Comparison of ENCODE assay signal across 1 cellular context in the genomic region with DNA sequence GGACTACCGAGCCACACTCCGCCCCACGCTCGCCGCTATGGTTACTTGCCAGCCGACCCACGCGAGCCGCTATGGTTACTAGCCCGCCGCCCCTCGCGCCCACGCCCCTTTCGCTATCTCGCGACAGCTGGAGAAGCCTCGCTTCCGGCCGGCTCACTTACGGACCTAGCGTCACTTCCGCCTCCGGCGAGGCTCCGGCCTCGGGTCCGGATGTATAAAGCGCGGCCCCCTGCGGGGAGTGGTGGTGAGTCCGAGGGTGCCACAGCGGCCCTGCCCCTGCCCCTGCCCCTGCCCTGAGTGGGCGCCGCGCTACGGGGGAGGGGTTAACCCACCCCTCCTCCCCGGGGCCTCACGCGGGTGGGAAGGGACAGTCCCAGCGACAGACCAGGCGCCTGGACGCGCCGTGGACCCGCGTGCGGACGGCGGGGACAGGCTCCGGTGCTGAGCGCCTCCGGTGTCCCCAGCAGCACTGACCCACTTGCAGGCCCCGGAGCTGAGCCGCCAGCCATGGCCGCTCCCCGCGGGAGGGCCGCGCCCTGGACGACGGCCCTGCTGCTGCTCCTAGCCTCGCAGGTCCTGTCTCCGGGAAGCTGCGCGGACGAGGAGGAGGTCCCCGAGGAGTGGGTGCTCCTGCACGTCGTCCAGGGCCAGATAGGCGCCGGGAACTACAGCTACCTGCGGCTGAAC.
A peak's percentile ranks its signal among the peaks of the same experiment; 100 is the strongest.
TF ChIP-seq lines count a peak whose summit lies in the region.

A gene (plus strand): TSS at position 174 of the 687 bp plus-strand sequence. CDS start 334 bp downstream, at position 508.
A gene (minus strand): TSS at position 77 of the 687 bp plus-strand sequence. CDS start 13,024 bp downstream, outside the sequence.

TF ChIP-seq in K562, 482 proteins besides CTCF, POLR2A, EP300 and RAD21 (continued from another document):
- TF ChIP-seq HDAC1 (IDR thresholded peaks at IDR 0.05): peak in 1 of 2 experiments; percentile 98; a peak in 1 of 4 replicates
- TF ChIP-seq SPI1 (IDR thresholded peaks at IDR 0.05; ENCODE audit: borderline replicate concordance, low read depth, low read length): peak; percentile 55; the same call in 1 of the 2 replicates
- TF ChIP-seq HCFC1 (IDR thresholded peaks at IDR 0.05; ENCODE audit: low read depth, low read length): peak; percentile 77
- TF ChIP-seq ZNF551 (CRISPR knock-in tag; IDR thresholded peaks at IDR 0.05): no peak
- no peak; the same call in 1 of the 2 replicates for TF ChIP-seq TOE1 (IDR thresholded peaks at IDR 0.05; ENCODE audit: borderline replicate concordance)
- TF ChIP-seq TOE1 (CRISPR knock-in tag; IDR thresholded peaks at IDR 0.05; ENCODE audit: borderline replicate concordance, low read depth): no peak
- TF ChIP-seq, protein P1, sequence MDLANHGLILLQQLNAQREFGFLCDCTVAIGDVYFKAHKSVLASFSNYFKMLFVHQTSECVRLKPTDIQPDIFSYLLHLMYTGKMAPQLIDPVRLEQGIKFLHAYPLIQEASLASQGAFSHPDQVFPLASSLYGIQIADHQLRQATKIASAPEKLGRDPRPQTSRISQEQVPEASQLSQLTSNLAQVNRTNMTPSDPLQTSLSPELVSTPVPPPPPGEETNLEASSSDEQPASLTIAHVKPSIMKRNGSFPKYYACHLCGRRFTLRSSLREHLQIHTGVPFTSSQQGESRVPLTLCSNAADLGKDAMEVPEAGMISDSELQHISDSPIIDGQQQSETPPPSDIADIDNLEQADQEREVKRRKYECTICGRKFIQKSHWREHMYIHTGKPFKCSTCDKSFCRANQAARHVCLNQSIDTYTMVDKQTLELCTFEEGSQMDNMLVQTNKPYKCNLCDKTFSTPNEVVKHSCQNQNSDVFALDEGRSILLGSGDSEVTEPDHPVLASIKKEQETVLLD (IDR thresholded peaks at IDR 0.05): peak; percentile 43; the same call in 1 of the 2 replicates
- 0 out of 2 replicates have a peak, but pooled peaks have one; percentile 48 for TF ChIP-seq NCOA1 (IDR thresholded peaks at IDR 0.05; ENCODE audit: low read depth)
- peak; percentile 88; the same call in 1 of the 2 replicates for TF ChIP-seq SP1 (CRISPR knock-in tag; IDR thresholded peaks at IDR 0.05)
- TF ChIP-seq, protein P2, sequence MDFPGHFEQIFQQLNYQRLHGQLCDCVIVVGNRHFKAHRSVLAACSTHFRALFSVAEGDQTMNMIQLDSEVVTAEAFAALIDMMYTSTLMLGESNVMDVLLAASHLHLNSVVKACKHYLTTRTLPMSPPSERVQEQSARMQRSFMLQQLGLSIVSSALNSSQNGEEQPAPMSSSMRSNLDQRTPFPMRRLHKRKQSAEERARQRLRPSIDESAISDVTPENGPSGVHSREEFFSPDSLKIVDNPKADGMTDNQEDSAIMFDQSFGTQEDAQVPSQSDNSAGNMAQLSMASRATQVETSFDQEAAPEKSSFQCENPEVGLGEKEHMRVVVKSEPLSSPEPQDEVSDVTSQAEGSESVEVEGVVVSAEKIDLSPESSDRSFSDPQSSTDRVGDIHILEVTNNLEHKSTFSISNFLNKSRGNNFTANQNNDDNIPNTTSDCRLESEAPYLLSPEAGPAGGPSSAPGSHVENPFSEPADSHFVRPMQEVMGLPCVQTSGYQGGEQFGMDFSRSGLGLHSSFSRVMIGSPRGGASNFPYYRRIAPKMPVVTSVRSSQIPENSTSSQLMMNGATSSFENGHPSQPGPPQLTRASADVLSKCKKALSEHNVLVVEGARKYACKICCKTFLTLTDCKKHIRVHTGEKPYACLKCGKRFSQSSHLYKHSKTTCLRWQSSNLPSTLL (IDR thresholded peaks at IDR 0.05): no peak
- TF ChIP-seq TAF1 (IDR thresholded peaks at IDR 0.05; ENCODE audit: control insufficient read depth, extremely low read depth, insufficient read depth, low read length, severe bottlenecking): peak; percentile 86
- TF ChIP-seq MXI1 (IDR thresholded peaks at IDR 0.05; ENCODE audit: low read depth, low read length): peak; percentile 95
- TF ChIP-seq, protein P3, sequence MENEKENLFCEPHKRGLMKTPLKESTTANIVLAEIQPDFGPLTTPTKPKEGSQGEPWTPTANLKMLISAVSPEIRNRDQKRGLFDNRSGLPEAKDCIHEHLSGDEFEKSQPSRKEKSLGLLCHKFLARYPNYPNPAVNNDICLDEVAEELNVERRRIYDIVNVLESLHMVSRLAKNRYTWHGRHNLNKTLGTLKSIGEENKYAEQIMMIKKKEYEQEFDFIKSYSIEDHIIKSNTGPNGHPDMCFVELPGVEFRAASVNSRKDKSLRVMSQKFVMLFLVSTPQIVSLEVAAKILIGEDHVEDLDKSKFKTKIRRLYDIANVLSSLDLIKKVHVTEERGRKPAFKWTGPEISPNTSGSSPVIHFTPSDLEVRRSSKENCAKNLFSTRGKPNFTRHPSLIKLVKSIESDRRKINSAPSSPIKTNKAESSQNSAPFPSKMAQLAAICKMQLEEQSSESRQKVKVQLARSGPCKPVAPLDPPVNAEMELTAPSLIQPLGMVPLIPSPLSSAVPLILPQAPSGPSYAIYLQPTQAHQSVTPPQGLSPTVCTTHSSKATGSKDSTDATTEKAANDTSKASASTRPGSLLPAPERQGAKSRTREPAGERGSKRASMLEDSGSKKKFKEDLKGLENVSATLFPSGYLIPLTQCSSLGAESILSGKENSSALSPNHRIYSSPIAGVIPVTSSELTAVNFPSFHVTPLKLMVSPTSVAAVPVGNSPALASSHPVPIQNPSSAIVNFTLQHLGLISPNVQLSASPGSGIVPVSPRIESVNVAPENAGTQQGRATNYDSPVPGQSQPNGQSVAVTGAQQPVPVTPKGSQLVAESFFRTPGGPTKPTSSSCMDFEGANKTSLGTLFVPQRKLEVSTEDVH (IDR thresholded peaks at IDR 0.05; ENCODE audit: low read depth, partially characterized antibody): peak; percentile 76
- TF ChIP-seq, protein P4, sequence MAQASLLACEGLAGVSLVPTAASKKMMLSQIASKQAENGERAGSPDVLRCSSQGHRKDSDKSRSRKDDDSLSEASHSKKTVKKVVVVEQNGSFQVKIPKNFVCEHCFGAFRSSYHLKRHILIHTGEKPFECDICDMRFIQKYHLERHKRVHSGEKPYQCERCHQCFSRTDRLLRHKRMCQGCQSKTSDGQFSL (CRISPR knock-in tag; IDR thresholded peaks at IDR 0.05): peak; percentile 15; the same call in 1 of the 2 replicates
- TF ChIP-seq, protein P4 (tag; IDR thresholded peaks at IDR 0.05): no peak
- TF ChIP-seq RAD51 (IDR thresholded peaks at IDR 0.05; ENCODE audit: borderline replicate concordance, low read depth): 0 out of 2 replicates have a peak, but pooled peaks have one; percentile 6
- peak; percentile 38 for TF ChIP-seq CCNT2 (IDR thresholded peaks at IDR 0.05; ENCODE audit: borderline replicate concordance, extremely low read depth, insufficient read length, low read depth, low read length)
- TF ChIP-seq FOXP1 (CRISPR knock-in tag; IDR thresholded peaks at IDR 0.05): peak; percentile 13; the same call in 1 of the 2 replicates
- peak; percentile 63 for TF ChIP-seq SIN3B (IDR thresholded peaks at IDR 0.05; ENCODE audit: low read depth)
